Comparison of ENCODE assay signal across 16 cellular contexts in genomic region chr4:125198916-125199315, GRCh38.
DNase-seq lines count a peak whose midpoint lies in the region; ATAC-seq and TF ChIP-seq lines count a peak whose summit lies in the region.
"Had no signal": no experiment of that assay in that cellular context is flagged by ENCODE, and none has a peak within 500 bp of the region (broad histone marks: within the 10 kb centered on the region; RNA-seq: fewer than 3 reads in every experiment).

No MANE protein-coding gene starts in this region.

- H4K20me1 ChIP-seq in neural cell (ENCODE audit: insufficient read depth), result no peaks in the 10 kb centered on the region
- H4K20me1 ChIP-seq: BLaER1 had no signal

- no peaks in the 10 kb centered on the region for H3K36me3 ChIP-seq in neural cell (ENCODE audit: insufficient read depth, low read length)
- H3K36me3 ChIP-seq: BLaER1, upper lobe of left lung, WERI-Rb-1 had no signal

- H3K9me3 Mint-ChIP-seq in endothelial cell (ENCODE audit: unreplicated experiment), result no peaks in the 10 kb centered on the region

- peak; percentile 85 for TF ChIP-seq EP300 in neural cell (conservative IDR thresholded peaks at IDR 0.05; ENCODE audit: poor library complexity, severe bottlenecking)

- H3K27me3 Mint-ChIP-seq in endothelial cell (ENCODE audit: unreplicated experiment), result peaks cover 1% of the 10 kb centered on the region
- H3K27me3 Mint-ChIP-seq: stimulated activated naive B cell treated with anti-CD40 and anti-IgM and Interleukin-4, amounts not matched to agents 10 μg/mL and 1 μg/mL and 100 μg/mL, for 72 hours had no signal

- no peak for ATAC-seq in GM21528 (IDR thresholded peaks at IDR 0.05; ENCODE audit: low FRiP score, unreplicated experiment)
- ATAC-seq: K562; stimulated activated naive B cell treated with anti-CD40 and anti-IgM and Interleukin-4, amounts not matched to agents 10 μg/mL and 1 μg/mL and 100 μg/mL, for 72 hours had no signal

- no peaks in the 10 kb centered on the region for H3K36me3 Mint-ChIP-seq in endothelial cell (ENCODE audit: low read depth, unreplicated experiment)
- H3K36me3 Mint-ChIP-seq: stimulated activated naive B cell treated with anti-CD40 and anti-IgM and Interleukin-4, amounts not matched to agents 10 μg/mL and 1 μg/mL and 100 μg/mL, for 72 hours had no signal

- no peaks in the 10 kb centered on the region for H3F3A ChIP-seq in neural cell (ENCODE audit: insufficient read depth, low read length, poor library complexity, severe bottlenecking)

- H3K9ac ChIP-seq in neural cell (ENCODE audit: low read length), result no peak overlapping the region
- H3K9ac ChIP-seq: BLaER1 had no signal

- no peaks in the 10 kb centered on the region for H3K9me3 ChIP-seq in neural cell (ENCODE audit: low read length)
- H3K9me3 ChIP-seq: BLaER1, upper lobe of left lung had no signal

- no peak overlapping the region for H3K4me3 ChIP-seq in neural cell (ENCODE audit: low read length)
- H3K4me3 ChIP-seq: BLaER1, K562, upper lobe of left lung had no signal

- H3K4me2 ChIP-seq in neural cell (ENCODE audit: low read length), result no peak overlapping the region
- H3K4me2 ChIP-seq: BLaER1 had no signal

- no peak overlapping the region for H2AFZ ChIP-seq in neural cell (ENCODE audit: low read depth, low read length)

- H3K4me3 Mint-ChIP-seq in endothelial cell (ENCODE audit: unreplicated experiment), result no peak overlapping the region
- H3K4me3 Mint-ChIP-seq: stimulated activated naive B cell treated with anti-CD40 and anti-IgM and Interleukin-4, amounts not matched to agents 10 μg/mL and 1 μg/mL and 100 μg/mL, for 72 hours had no signal

- H3K9me2 ChIP-seq in neural cell (ENCODE audit: insufficient read depth, low read length), result no peaks in the 10 kb centered on the region

- DNase-seq in DMS53 treated with DMSO at 0.1 percent for 48 hours (lab: John Stamatoyannopoulos, UW; ENCODE audit: unreplicated experiment) (peak; percentile 22), NCI-H460 (ENCODE audit: extremely low read depth, low read depth) (peak; percentile 5), endothelial cell (ENCODE audit: low spot score) (no peak), NCI-H1092 treated with DMSO at 0.1 percent for 48 hours (lab: John Stamatoyannopoulos, UW) (no peak), AML-193 (lab: John Stamatoyannopoulos, UW) (no peak)
- no peak for DNase-seq in activated CD4-positive, CD25-positive, alpha-beta regulatory T cell treated with anti-CD3 and anti-CD28 coated beads, Interleukin-2, amount 50 U/mL, for 72 hours
- DNase-seq: activated gamma-delta T cell; DMS79 treated with DMSO at 0.1 percent for 48 hours; NCI-H1417 treated with DMSO at 0.1 percent for 48 hours; stimulated activated naive B cell treated with anti-CD40 and anti-IgM and Interleukin-4, amounts not matched to agents 10 μg/mL and 1 μg/mL and 100 μg/mL, for 72 hours; upper lobe of left lung; WERI-Rb-1 had no signal

- no peak overlapping the region for H3K27ac ChIP-seq in neural cell (ENCODE audit: low read length)
- H3K27ac ChIP-seq: BLaER1, upper lobe of left lung, WERI-Rb-1 had no signal

- H3K4me1 Mint-ChIP-seq in endothelial cell (ENCODE audit: unreplicated experiment), result peaks cover 10% of the 10 kb centered on the region
- H3K4me1 Mint-ChIP-seq: stimulated activated naive B cell treated with anti-CD40 and anti-IgM and Interleukin-4, amounts not matched to agents 10 μg/mL and 1 μg/mL and 100 μg/mL, for 72 hours had no signal

- peak overlapping the region; percentile 33 for H3K27ac Mint-ChIP-seq in endothelial cell (ENCODE audit: unreplicated experiment)

- no peak for TF ChIP-seq RAD21 in neural cell (conservative IDR thresholded peaks at IDR 0.05)

- no peaks in the 10 kb centered on the region for H3K27me3 ChIP-seq in neural cell (ENCODE audit: insufficient read depth, low read depth, low read length)
- H3K27me3 ChIP-seq: BLaER1, upper lobe of left lung had no signal

- no peaks in the 10 kb centered on the region for H3K79me2 ChIP-seq in neural cell (replicated peaks; ENCODE audit: insufficient read depth, low read length)

- TF ChIP-seq CTCF in endothelial cell (IDR thresholded peaks at IDR 0.05; ENCODE audit: unreplicated experiment) (no peak), neural cell (IDR thresholded peaks at IDR 0.05; ENCODE audit: poor library complexity, severe bottlenecking) (no peak)

TF ChIP-seq in neural cell, 6 proteins besides CTCF, POLR2A, EP300 and RAD21:
- TF ChIP-seq SMC3 (conservative IDR thresholded peaks at IDR 0.05; ENCODE audit: poor library complexity) (no peak), POLR2AphosphoS5 (IDR thresholded peaks at IDR 0.05) (peak; percentile 69)

Comparison
In these comparisons a context has a peak if more than half of its experiments do, and no peak if none do; other contexts are left out.
1. DNase-seq: peak in DMS53 treated with DMSO at 0.1 percent for 48 hours (single experiment) and NCI-H460 (single experiment); none in endothelial cell (single experiment), activated CD4-positive, CD25-positive, alpha-beta regulatory T cell treated with anti-CD3 and anti-CD28 coated beads, Interleukin-2, amount 50 U/mL, for 72 hours (single experiment), NCI-H1092 treated with DMSO at 0.1 percent for 48 hours (single experiment) and AML-193 (0 of 2).